In genomic region chr20:46221271-46221670, GRCh38 we compare ENCODE assay signal across 22 cellular contexts.
DNase-seq lines count a peak whose midpoint lies in the region; ATAC-seq and TF ChIP-seq lines count a peak whose summit lies in the region.
"Had no signal": no experiment of that assay in that cellular context is flagged by ENCODE, and none has a peak within 500 bp of the region (broad histone marks: within the 10 kb centered on the region; RNA-seq: fewer than 3 reads in every experiment).

No MANE protein-coding gene starts in this region.

- DNase-seq in cardiac muscle cell (ENCODE audit: low read depth in 1 of 2, low spot score in 1 of 2) = no peak
- no peak for DNase-seq in heart left ventricle
- peak; percentile 52 for DNase-seq in WERI-Rb-1
- DNase-seq in left kidney (ENCODE audit: low read depth, low spot score) = peak; percentile 44
- DNase-seq in superior temporal gyrus (ENCODE audit: extremely low spot score) = peak; percentile 50
- no peak for DNase-seq in PC-9
- DNase-seq: activated CD4-positive, alpha-beta T cell treated with anti-CD3 and anti-CD28 coated beads for 1 hour; activated naive CD4-positive, alpha-beta T cell treated with anti-CD3 and anti-CD28 coated beads for 36 hours; activated T-cell treated with anti-CD3 and anti-CD28 coated beads, Interleukin-2, amount 50 U/mL, for 48 hours; central memory CD4-positive, alpha-beta T cell; effector memory CD4-positive, alpha-beta T cell; GOT3; IMR-90; NK-92 treated with Interleukin-12 subunit alpha and Interleukin-12 subunit beta, amount 100 ng/mL, for 24 hours; right lobe of liver; stimulated activated CD4-positive, alpha-beta T cell treated with anti-CD3 and anti-CD28 coated beads, Interleukin-15, amount 100 ng/mL, for 24 hours; T-helper 9 cell had no signal

- no peaks in the 10 kb centered on the region for H3K79me2 ChIP-seq in PC-9 (ENCODE audit: low read depth)

- TF ChIP-seq POLR2A in heart left ventricle (IDR thresholded peaks at IDR 0.05) = no peak

- H3K27me3 ChIP-seq in cardiac muscle cell (no peaks in the 10 kb centered on the region), heart left ventricle (peaks cover 0 to 22% (median under 1%) of the 10 kb centered on the region in 9 donors), WERI-Rb-1 (ENCODE audit: insufficient read depth, low read depth, severe bottlenecking) (no peaks in the 10 kb centered on the region), PC-9 (ENCODE audit: insufficient read depth, low read depth) (peaks cover 70% of the 10 kb centered on the region)
- H3K27me3 ChIP-seq: right lobe of liver, testis had no signal

- 70 to 80% (median 78%) methylated on average over 6 of the region's 6 CpGs for WGBS in heart left ventricle, 4 donors

- H3K27ac ChIP-seq in cardiac muscle cell (peak overlapping the region; percentile 18), heart left ventricle (peak overlapping the region in 4 of 12 donors; percentile 47 to 89 (median 88)), WERI-Rb-1 (peak overlapping the region; percentile 90), PC-9 (no peak overlapping the region)
- H3K27ac ChIP-seq: C4-2B, right lobe of liver had no signal

- no peaks in the 10 kb centered on the region for H3K9me3 ChIP-seq in cardiac muscle cell (ENCODE audit: low read depth)
- H3K9me3 ChIP-seq in heart left ventricle = no peaks in the 10 kb centered on the region
- H3K9me3 ChIP-seq in WERI-Rb-1 (ENCODE audit: severe bottlenecking) = no peaks in the 10 kb centered on the region
- H3K9me3 ChIP-seq in PC-9 (ENCODE audit: insufficient read depth, low read depth) = no peaks in the 10 kb centered on the region
- H3K9me3 ChIP-seq: right lobe of liver, testis had no signal

- BruUV-seq in PC-9 (replicated peaks; lab: Mats Ljungman, UMichigan) = no TSS peak

- no peak for ATAC-seq in heart left ventricle
- ATAC-seq in HG03469 (IDR thresholded peaks at IDR 0.05; ENCODE audit: unreplicated experiment) = no peak
- ATAC-seq in HG03439 (IDR thresholded peaks at IDR 0.05; ENCODE audit: unreplicated experiment) = no peak
- ATAC-seq: left lobe of liver, right lobe of liver had no signal

- POLR2A ChIA-PET in PC-9 (lab: Charles Lee; ENCODE audit: unreplicated experiment) = no interaction called here

- TF ChIP-seq CTCF in cardiac muscle cell (IDR thresholded peaks at IDR 0.05; ENCODE audit: low read depth, low read length) = no peak
- TF ChIP-seq CTCF in heart left ventricle (IDR thresholded peaks at IDR 0.05) = no peak
- no peak for TF ChIP-seq CTCF in WERI-Rb-1 (IDR thresholded peaks at IDR 0.05; ENCODE audit: low read depth, low read length)
- no peak for TF ChIP-seq CTCF in PC-9 (conservative IDR thresholded peaks at IDR 0.05)

- H4K20me1 ChIP-seq in PC-9 (ENCODE audit: insufficient read depth) = no peaks in the 10 kb centered on the region; the same call in 1 of the 2 replicates

- H3K4me2 ChIP-seq in PC-9 = no peak overlapping the region

- no peaks in the 10 kb centered on the region for H3K9me2 ChIP-seq in PC-9 (ENCODE audit: insufficient read depth)

- 0 out of 2 replicates have a peak, but pooled peaks cover under 1% of the 10 kb centered on the region for H3F3A ChIP-seq in PC-9 (ENCODE audit: insufficient read depth, low read depth)

- H3K4me1 ChIP-seq in cardiac muscle cell (ENCODE audit: low read depth) = peaks cover 26% of the 10 kb centered on the region
- H3K4me1 ChIP-seq in heart left ventricle = peaks cover 0 to 33% (median 10%) of the 10 kb centered on the region in 12 donors
- peaks cover 2% of the 10 kb centered on the region for H3K4me1 ChIP-seq in PC-9 (replicated peaks; ENCODE audit: insufficient read depth)
- H3K4me1 ChIP-seq: right lobe of liver had no signal

- intact Hi-C loops in heart left ventricle (cut with DNase I) (loop anchor here in 1 of 10 donors (5.0 kb wide), 1 partner anchor 49 kb away; no protein-coding TSS in a partner anchor), PC-9 (cut with micrococcal nuclease; ENCODE audit: unreplicated experiment) (no loop called here)

- no peak overlapping the region for H2AFZ ChIP-seq in PC-9

- H3K36me3 ChIP-seq in cardiac muscle cell (no peaks in the 10 kb centered on the region), heart left ventricle (no peaks in the 10 kb centered on the region), WERI-Rb-1 (no peaks in the 10 kb centered on the region), PC-9 (ENCODE audit: low read depth) (no peaks in the 10 kb centered on the region)
- H3K36me3 ChIP-seq: right lobe of liver had no signal

- H3K4me3 ChIP-seq in cardiac muscle cell (no peak overlapping the region), heart left ventricle (no peak overlapping the region), WERI-Rb-1 (ENCODE audit: low read depth, low read length) (no peak overlapping the region), PC-9 (no peak overlapping the region)
- H3K4me3 ChIP-seq: right lobe of liver, testis had no signal

- CTCF ChIA-PET in PC-9 (lab: Charles Lee) = interaction anchor here (0.6 kb wide), 1 partner anchor 114 kb away, joined by 9 read pairs; no protein-coding TSS in a partner anchor

Comparison
In these comparisons a context has a peak if more than half of its experiments do, and no peak if none do; other contexts are left out.
1. DNase-seq: peak in WERI-Rb-1 (single experiment), left kidney (single experiment) and superior temporal gyrus (single experiment); none in cardiac muscle cell (0 of 2), heart left ventricle (0 of 5) and PC-9 (0 of 2).